ENCODE assay signal across 8 cellular contexts in the genomic region with DNA sequence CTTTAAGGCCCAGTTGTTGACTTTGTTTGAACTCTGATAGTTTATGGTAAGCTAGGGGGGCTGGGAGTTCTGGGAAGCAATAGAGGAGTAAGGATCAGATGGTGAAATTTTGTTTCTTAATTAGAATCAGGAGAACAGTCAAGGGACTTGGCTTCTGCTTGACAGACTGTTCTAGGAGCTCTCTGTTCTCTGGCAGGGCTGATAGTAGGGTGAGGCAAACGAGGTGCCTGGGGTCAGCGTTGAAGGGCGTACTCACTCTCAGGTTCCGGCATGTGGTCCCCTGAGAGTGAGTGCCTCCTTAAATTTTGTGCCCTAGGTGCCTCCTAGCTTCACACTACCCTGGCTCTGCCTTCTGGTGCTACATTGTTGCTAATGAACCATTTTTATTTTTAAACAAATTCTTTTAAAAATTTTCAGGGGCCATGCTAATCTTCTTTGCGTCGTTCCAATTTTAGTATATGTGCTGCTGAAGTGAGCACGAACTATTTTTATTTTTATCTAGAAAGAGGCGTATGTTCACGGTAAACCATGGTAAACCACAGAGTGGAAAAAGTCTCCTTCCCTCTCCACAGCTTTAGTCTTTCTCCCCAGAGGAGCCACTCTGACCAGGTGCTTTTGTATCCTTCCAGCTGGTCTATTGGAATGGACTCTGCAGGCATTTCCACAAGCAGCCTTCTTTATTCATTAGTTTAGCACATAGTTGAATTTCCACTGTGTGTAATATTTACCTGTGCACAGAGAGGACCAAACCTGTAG. TPM values are rescaled to one million over a fixed set of nuclear protein-coding genes. Genes with fewer than 3 reads are reported as not detected.
A peak's percentile ranks its signal among the peaks of the same experiment; 100 is the strongest.
DNase-seq lines count a peak whose midpoint lies in the region; ATAC-seq and TF ChIP-seq lines count a peak whose summit lies in the region.
"Had no signal": no experiment of that assay in that cellular context is flagged by ENCODE, and none has a peak within 500 bp of the region (broad histone marks: within the 10 kb centered on the region; RNA-seq: fewer than 3 reads in every experiment).

No MANE protein-coding gene starts in this region.

- no peaks in the 10 kb centered on the region for H3K9me3 ChIP-seq in stomach

- peak; percentile 51 for DNase-seq in GM19238 (ENCODE audit: insufficient read length, low spot score)
- peak; percentile 30 for DNase-seq in epidermal melanocyte (ENCODE audit: insufficient read length, low spot score)
- no peak for DNase-seq in stomach
- no peak for DNase-seq in DMS 273 (lab: John Stamatoyannopoulos, UW; ENCODE audit: unreplicated experiment)
- DNase-seq in stimulated activated CD4-positive, alpha-beta T cell treated with anti-CD3 and anti-CD28 coated beads, Interleukin-12 subunit alpha, Interleukin-12 subunit beta, amount 100 ng/mL, for 4 hours = no peak
- no peak for DNase-seq in stimulated activated naive CD4-positive, alpha-beta T cell treated with Interleukin-2 at 50 U/mL for 16 hours (lab: John Stamatoyannopoulos, UW)

- 57 to 76% (median 66%) methylated on average over 9 of the region's 9 CpGs for WGBS in stomach, 5 donors

- peak; percentile 40 for ATAC-seq in HG03571 (IDR thresholded peaks at IDR 0.05; ENCODE audit: unreplicated experiment)
- ATAC-seq: HCT116 had no signal

- peak overlapping the region in 3 of 5 donors; percentile 10 to 63 (median 49) for H3K27ac ChIP-seq in stomach

- no peak for TF ChIP-seq POLR2A in stomach (IDR thresholded peaks at IDR 0.05)

- H3K4me1 ChIP-seq in stomach = peaks cover 19 to 57% (median 30%) of the 10 kb centered on the region in 4 donors

- H3K36me3 ChIP-seq in stomach = peaks cover 0 to 40% (median 30%) of the 10 kb centered on the region in 4 donors

- H3K4me3 ChIP-seq in stomach = no peak overlapping the region

- H3K27me3 ChIP-seq in stomach = no peaks in the 10 kb centered on the region

- intact Hi-C loops in stomach (cut with DNase I; ENCODE audit: low total_unique reads) = no loop called here

- no peak for TF ChIP-seq EP300 in stomach (IDR thresholded peaks at IDR 0.05)

- TF ChIP-seq CTCF in stomach (IDR thresholded peaks at IDR 0.05) = no peak

RNA-seq across cellular contexts. Expression of gene SLC7A6, which starts 19.7 kb away (rescaled TPM):
- 10 to 100 TPM; 11.9 to 66.1 (median 17.2) TPM for total RNA-seq in stomach
- 1 to 10 TPM; 2.9 to 6.0 (median 4.2) TPM for polyA plus RNA-seq in stomach

RNA-seq across cellular contexts. Expression of gene SLC7A6OS, which starts 26.7 kb away (rescaled TPM):
- 10 to 100 TPM; 12.3 to 41.4 (median 16.7) TPM for total RNA-seq in stomach
- 1 to 10 TPM; 4.7 to 5.7 (median 5.7) TPM for polyA plus RNA-seq in stomach

RNA-seq across cellular contexts. Expression of gene PRMT7, which starts 26.8 kb away (rescaled TPM):
- total RNA-seq in stomach = 10 to 100 TPM; 24.9 to 88.8 (median 48.3) TPM
- 10 to 100 TPM; 22.4 to 30.2 (median 28.6) TPM for polyA plus RNA-seq in stomach

RNA-seq across cellular contexts. Expression of gene PLA2G15, which starts 38.8 kb away (rescaled TPM):
- 10 to 100 TPM in 2 of 5 donors, 1 to 10 TPM in 3; 3.5 to 16.5 (median 9.8) TPM for total RNA-seq in stomach
- 1 to 10 TPM; 4.4 to 6.0 (median 5.8) TPM for polyA plus RNA-seq in stomach

RNA-seq across cellular contexts. Expression of gene ESRP2, which starts 48.1 kb away (rescaled TPM):
- total RNA-seq in stomach = 100 to 1,000 TPM in 1 of 5 donors, 10 to 100 TPM in 4; 19.8 to 184 (median 76.3) TPM
- 10 to 100 TPM; 21.5 to 36.9 (median 31.2) TPM for polyA plus RNA-seq in stomach

Comparison
In these comparisons a context has a peak if more than half of its experiments do, and no peak if none do; other contexts are left out.
1. DNase-seq: peak in GM19238 (single experiment) and epidermal melanocyte (single experiment); none in stomach (single experiment), DMS 273 (single experiment), stimulated activated CD4-positive, alpha-beta T cell treated with anti-CD3 and anti-CD28 coated beads, Interleukin-12 subunit alpha, Interleukin-12 subunit beta, amount 100 ng/mL, for 4 hours (single experiment) and stimulated activated naive CD4-positive, alpha-beta T cell treated with Interleukin-2 at 50 U/mL for 16 hours (single experiment).